In the genomic region with DNA sequence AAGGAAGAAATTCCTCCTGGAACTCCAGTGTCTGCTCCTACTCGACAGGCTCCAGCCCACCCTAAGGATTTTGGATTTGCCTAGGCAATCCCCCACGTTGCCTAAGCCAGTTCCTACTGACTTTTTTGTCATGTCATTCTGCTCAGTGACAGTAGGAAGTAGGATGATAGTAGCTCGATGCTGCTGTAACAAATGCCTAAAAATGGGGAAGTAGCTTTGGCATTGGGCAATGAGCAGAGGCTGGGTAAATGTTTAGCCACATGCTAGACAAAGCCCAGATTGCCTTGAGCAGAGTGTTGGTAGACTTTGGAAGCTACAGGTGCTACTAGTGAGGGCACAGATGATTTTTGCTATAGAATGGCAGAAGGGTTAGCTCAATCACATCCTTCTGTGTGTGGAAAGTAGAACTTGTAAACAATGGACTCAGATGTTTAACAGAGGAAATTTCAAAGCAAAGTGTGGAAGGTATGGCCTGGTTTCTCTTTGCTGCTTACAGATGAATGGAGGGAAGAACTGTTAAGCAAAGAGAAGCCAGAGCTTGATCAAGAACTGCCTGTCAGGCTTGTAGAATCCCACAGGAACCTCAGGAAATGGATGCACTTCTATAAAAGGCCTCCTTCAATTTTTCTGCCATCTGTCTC, we compare ENCODE assay signal across 1 cellular context.
TF ChIP-seq lines count a peak whose summit lies in the region.

No MANE protein-coding gene starts in this region.

TF ChIP-seq in HepG2, 621 proteins besides CTCF, POLR2A, EP300 and RAD21 (continued from another document):
- TF ChIP-seq, protein P1, sequence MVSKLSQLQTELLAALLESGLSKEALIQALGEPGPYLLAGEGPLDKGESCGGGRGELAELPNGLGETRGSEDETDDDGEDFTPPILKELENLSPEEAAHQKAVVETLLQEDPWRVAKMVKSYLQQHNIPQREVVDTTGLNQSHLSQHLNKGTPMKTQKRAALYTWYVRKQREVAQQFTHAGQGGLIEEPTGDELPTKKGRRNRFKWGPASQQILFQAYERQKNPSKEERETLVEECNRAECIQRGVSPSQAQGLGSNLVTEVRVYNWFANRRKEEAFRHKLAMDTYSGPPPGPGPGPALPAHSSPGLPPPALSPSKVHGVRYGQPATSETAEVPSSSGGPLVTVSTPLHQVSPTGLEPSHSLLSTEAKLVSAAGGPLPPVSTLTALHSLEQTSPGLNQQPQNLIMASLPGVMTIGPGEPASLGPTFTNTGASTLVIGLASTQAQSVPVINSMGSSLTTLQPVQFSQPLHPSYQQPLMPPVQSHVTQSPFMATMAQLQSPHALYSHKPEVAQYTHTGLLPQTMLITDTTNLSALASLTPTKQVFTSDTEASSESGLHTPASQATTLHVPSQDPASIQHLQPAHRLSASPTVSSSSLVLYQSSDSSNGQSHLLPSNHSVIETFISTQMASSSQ (IDR thresholded peaks at IDR 0.05; ENCODE audit: low read depth): peak; percentile 61
- TF ChIP-seq, protein P1 (CRISPR knock-in tag; IDR thresholded peaks at IDR 0.05; ENCODE audit: borderline replicate concordance): no peak
- TF ChIP-seq ZNF256 (CRISPR knock-in tag; conservative IDR thresholded peaks at IDR 0.05): peak; percentile 99
- TF ChIP-seq PTBP1 (IDR thresholded peaks at IDR 0.05; ENCODE audit: low read depth, low read length, poor library complexity, severe bottlenecking): no peak
- no peak for TF ChIP-seq RXRB (CRISPR knock-in tag; IDR thresholded peaks at IDR 0.05; ENCODE audit: borderline replicate concordance)
- TF ChIP-seq MIER2 (CRISPR knock-in tag; IDR thresholded peaks at IDR 0.05): no peak
- TF ChIP-seq SRF (IDR thresholded peaks at IDR 0.05; ENCODE audit: low read depth, low read length): peak; percentile 81
- peak; percentile 52; the same call in 1 of the 2 replicates for TF ChIP-seq NFE2L2 (IDR thresholded peaks at IDR 0.05; ENCODE audit: low read length)
- TF ChIP-seq SOX13 (IDR thresholded peaks at IDR 0.05): no peak
- 0 out of 4 replicates have a peak, but pooled peaks of 1 of the 2 experiments have one; percentile 11 for TF ChIP-seq SOX13 (CRISPR knock-in tag; conservative IDR thresholded peaks at IDR 0.05 in 1 of 2, IDR thresholded peaks at IDR 0.05 in 1 of 2)
- TF ChIP-seq CHCHD3 (CRISPR knock-in tag; IDR thresholded peaks at IDR 0.05): no peak
- peak; percentile 100 for TF ChIP-seq ZNF12 (CRISPR knock-in tag; IDR thresholded peaks at IDR 0.05)
- TF ChIP-seq RFX3 (CRISPR knock-in tag; IDR thresholded peaks at IDR 0.05): no peak
- TF ChIP-seq HMGA1 (CRISPR knock-in tag; conservative IDR thresholded peaks at IDR 0.05): no peak
- TF ChIP-seq, protein P2, sequence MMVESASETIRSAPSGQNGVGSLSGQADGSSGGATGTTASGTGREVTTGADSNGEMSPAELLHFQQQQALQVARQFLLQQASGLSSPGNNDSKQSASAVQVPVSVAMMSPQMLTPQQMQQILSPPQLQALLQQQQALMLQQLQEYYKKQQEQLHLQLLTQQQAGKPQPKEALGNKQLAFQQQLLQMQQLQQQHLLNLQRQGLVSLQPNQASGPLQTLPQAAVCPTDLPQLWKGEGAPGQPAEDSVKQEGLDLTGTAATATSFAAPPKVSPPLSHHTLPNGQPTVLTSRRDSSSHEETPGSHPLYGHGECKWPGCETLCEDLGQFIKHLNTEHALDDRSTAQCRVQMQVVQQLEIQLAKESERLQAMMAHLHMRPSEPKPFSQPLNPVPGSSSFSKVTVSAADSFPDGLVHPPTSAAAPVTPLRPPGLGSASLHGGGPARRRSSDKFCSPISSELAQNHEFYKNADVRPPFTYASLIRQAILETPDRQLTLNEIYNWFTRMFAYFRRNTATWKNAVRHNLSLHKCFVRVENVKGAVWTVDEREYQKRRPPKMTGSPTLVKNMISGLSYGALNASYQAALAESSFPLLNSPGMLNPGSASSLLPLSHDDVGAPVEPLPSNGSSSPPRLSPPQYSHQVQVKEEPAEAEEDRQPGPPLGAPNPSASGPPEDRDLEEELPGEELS (CRISPR knock-in tag; IDR thresholded peaks at IDR 0.05): peak; percentile 21; the same call in 1 of the 2 replicates
- no peak for TF ChIP-seq HOXA7 (CRISPR knock-in tag; IDR thresholded peaks at IDR 0.05)
- TF ChIP-seq CEBPB (IDR thresholded peaks at IDR 0.05; ENCODE audit: borderline replicate concordance, low read depth, low read length): peak; percentile 77; the same call in 1 of the 2 replicates
- TF ChIP-seq ZNF644 (CRISPR knock-in tag; IDR thresholded peaks at IDR 0.05; ENCODE audit: low read depth): 0 out of 2 replicates have a peak, but pooled peaks have one; percentile 12
TF ChIP-seq in HepG2: peak in this region for 12.
